In genomic region chr1:111768625-111769024, GRCh38 we compare ENCODE assay signal across 26 cellular contexts.
"Had no signal": no experiment of that assay in that cellular context is flagged by ENCODE, and none has a peak within 500 bp of the region (broad histone marks: within the 10 kb centered on the region; RNA-seq: fewer than 3 reads in every experiment).

No MANE protein-coding gene starts in this region.

- H3K27ac ChIP-seq: brain microvascular endothelial cell, heart left ventricle, left lung, lower lobe of right lung, neural progenitor cell, parathyroid adenoma, thoracic aorta had no signal

- H3K27me3 Mint-ChIP-seq: activated CD4-positive, alpha-beta T cell treated with anti-CD3 and anti-CD28 coated beads, Interleukin-2, amount 10 ng/mL, durations not matched to agents 24 days and 14 days; activated naive CD8-positive, alpha-beta T cell treated with anti-CD3 and anti-CD28 coated beads, Interleukin-2, amount 10 ng/mL, durations not matched to agents 7 days and 5 days; effector memory CD8-positive, alpha-beta T cell had no signal

- H3K4me3 Mint-ChIP-seq: activated CD4-positive, alpha-beta T cell treated with anti-CD3 and anti-CD28 coated beads, Interleukin-2, amount 10 ng/mL, durations not matched to agents 24 days and 14 days; activated naive CD8-positive, alpha-beta T cell treated with anti-CD3 and anti-CD28 coated beads, Interleukin-2, amount 10 ng/mL, durations not matched to agents 7 days and 5 days; activated T-cell treated with anti-CD3 and anti-CD28 coated beads, Interleukin-2, amount 50 U/mL, for 72 hours; effector memory CD8-positive, alpha-beta T cell; immature natural killer cell; natural killer cell; neural progenitor cell had no signal

- H3K27ac Mint-ChIP-seq: activated CD4-positive, alpha-beta T cell treated with anti-CD3 and anti-CD28 coated beads, Interleukin-2, amount 10 ng/mL, durations not matched to agents 24 days and 14 days; activated naive CD8-positive, alpha-beta T cell treated with anti-CD3 and anti-CD28 coated beads, Interleukin-2, amount 10 ng/mL, durations not matched to agents 7 days and 5 days; immature natural killer cell; natural killer cell; neural progenitor cell had no signal

- H3K4me3 ChIP-seq: heart left ventricle, left lung, lower lobe of right lung, neural progenitor cell, thoracic aorta had no signal

- DNase-seq: activated CD4-positive, alpha-beta T cell treated with anti-CD3 and anti-CD28 coated beads, Interleukin-2, amount 10 ng/mL, durations not matched to agents 24 days and 14 days; activated naive CD4-positive, alpha-beta T cell; activated naive CD8-positive, alpha-beta T cell treated with anti-CD3 and anti-CD28 coated beads, Interleukin-2, amount 10 ng/mL, durations not matched to agents 7 days and 5 days; activated T-cell treated with anti-CD3 and anti-CD28 coated beads for 4 hours; activated T-cell treated with anti-CD3 and anti-CD28 coated beads, Interleukin-2, amount 50 U/mL, for 72 hours; amniotic stem cell; brain microvascular endothelial cell; caudate nucleus; cortex of kidney; effector memory CD8-positive, alpha-beta T cell; heart left ventricle; hypothalamus; immature natural killer cell; kidney; left lung; lower lobe of right lung; mesendoderm; natural killer cell; occipital lobe; right cardiac atrium; stimulated activated CD4-positive, alpha-beta T cell treated with anti-CD3 and anti-CD28 coated beads, Interleukin-15, amount 100 ng/mL, for 24 hours; stimulated activated naive CD4-positive, alpha-beta T cell treated with Interleukin-2 at 50 U/mL for 16 hours; trophoblast cell had no signal

- H3K4me1 Mint-ChIP-seq: immature natural killer cell, natural killer cell, neural progenitor cell had no signal

- H3K9me3 ChIP-seq: heart left ventricle, left lung, lower lobe of right lung, thoracic aorta had no signal

- H3K9me3 Mint-ChIP-seq: activated CD4-positive, alpha-beta T cell treated with anti-CD3 and anti-CD28 coated beads, Interleukin-2, amount 10 ng/mL, durations not matched to agents 24 days and 14 days; activated naive CD8-positive, alpha-beta T cell treated with anti-CD3 and anti-CD28 coated beads, Interleukin-2, amount 10 ng/mL, durations not matched to agents 7 days and 5 days; activated T-cell treated with anti-CD3 and anti-CD28 coated beads, Interleukin-2, amount 50 U/mL, for 72 hours; effector memory CD8-positive, alpha-beta T cell; immature natural killer cell; natural killer cell; neural progenitor cell had no signal

- ATAC-seq: activated T-cell treated with anti-CD3 and anti-CD28 coated beads, Interleukin-2, amount 50 U/mL, for 72 hours; left lung; lower lobe of right lung; natural killer cell; right cardiac atrium had no signal

- H3K4me1 ChIP-seq: lower lobe of right lung, neural progenitor cell, parathyroid adenoma had no signal

- H3K27me3 ChIP-seq: brain microvascular endothelial cell, heart left ventricle, left lung, neural progenitor cell had no signal
